ENCODE assay signal across 11 cellular contexts in the genomic region with DNA sequence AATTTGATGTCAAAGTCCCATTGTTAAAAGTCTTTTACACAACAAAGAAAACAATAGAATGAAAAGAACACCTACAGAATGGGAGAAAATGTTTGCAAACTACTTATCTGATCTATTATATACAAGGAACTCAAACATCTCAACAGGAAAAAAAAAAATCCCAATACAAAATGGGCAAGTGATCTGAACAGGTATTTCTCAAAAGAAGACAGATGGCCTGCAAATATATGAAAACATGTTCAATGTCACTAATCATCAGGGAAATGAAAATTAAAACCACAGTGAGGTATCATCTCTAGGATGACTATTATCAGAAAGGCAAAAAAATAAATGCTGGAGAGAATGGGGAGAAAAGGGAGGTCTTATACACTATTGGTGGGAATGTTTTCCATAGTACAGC.
"Had no signal": no experiment of that assay in that cellular context is flagged by ENCODE, and none has a peak within 500 bp of the region (broad histone marks: within the 10 kb centered on the region; RNA-seq: fewer than 3 reads in every experiment).

No MANE protein-coding gene starts in this region.

- H3K4me3 ChIP-seq: GM23248, HAP-1 had no signal

- H3K9me3 ChIP-seq: HAP-1 had no signal

- DNase-seq: GM23248, GOT3, H7, HFFc6, KBM-7 had no signal

- H3K9me3 Mint-ChIP-seq: HFFc6 had no signal

- H3K27me3 Mint-ChIP-seq: IgD-negative memory B cell had no signal

- H3K27ac ChIP-seq: GM23248, HL-60, KMS-11 had no signal

- ATAC-seq: HCT116, HepG2 had no signal

- H3K27ac Mint-ChIP-seq: HFFc6, IgD-negative memory B cell had no signal

- H3K4me3 Mint-ChIP-seq: HFFc6, IgD-negative memory B cell had no signal

- H3K4me1 ChIP-seq: HAP-1 had no signal

- H3K36me3 ChIP-seq: HAP-1 had no signal
